8 cellular contexts compared by ENCODE assay signal in genomic region chr19:2840794-2841790, GRCh38. TPM values are rescaled to one million over a fixed set of nuclear protein-coding genes. Genes with fewer than 3 reads are reported as not detected.
A peak's percentile ranks its signal among the peaks of the same experiment; 100 is the strongest.
DNase-seq lines count a peak whose midpoint lies in the region; ATAC-seq and TF ChIP-seq lines count a peak whose summit lies in the region.

ZNF555 (plus strand) TSS chr19:2841475; CDS start chr19:2841573, 98 bp downstream.

- peak within 1 kb of the TSS; percentile 93 for H3K18ac ChIP-seq in trophoblast cell (ENCODE audit: low read length)

- ATAC-seq in HG02623 (IDR thresholded peaks at IDR 0.05; ENCODE audit: unreplicated experiment) = peak; percentile 93
- ATAC-seq in heart left ventricle = peak; percentile 98 to 99 (median 98)

- peak within 1 kb of the TSS; percentile 44 for H2BK120ac ChIP-seq in trophoblast cell (ENCODE audit: insufficient read depth, low read length, poor library complexity)

- no peak within 1 kb of the TSS for H2BK12ac ChIP-seq in trophoblast cell (ENCODE audit: low read length)

- intact Hi-C loops in adrenal gland (cut with DNase I) = no loop called here
- intact Hi-C loops in heart left ventricle (cut with DNase I) = loop anchor here in 3 of 10 donors (1.0 to 5.0 kb wide), 3 partner anchors 56 to 106 kb away; partner anchors contain the start of gene THOP1 (in 2 of the 3)
- intact Hi-C loops in transverse colon (cut with DNase I; ENCODE audit: low total_unique reads) = no loop called here

- peak within 1 kb of the TSS; percentile 84 for H3K4me2 ChIP-seq in trophoblast cell (ENCODE audit: low read length)

- H3K4me1 ChIP-seq in adrenal gland (replicated peaks in 1 of 2) (peaks cover 0 to 9% of the 10 kb centered on the region in 2 donors), heart left ventricle (peaks cover 0 to 28% (median 11%) of the 10 kb centered on the region in 12 donors), trophoblast cell (ENCODE audit: control insufficient read depth in 1 of 2, insufficient read depth in 2 of 2, low read length in 2 of 2) (peaks cover 3 to 4% of the 10 kb centered on the region in 2 experiments), transverse colon (peaks cover 4 to 19% (median 10%) of the 10 kb centered on the region in 4 donors)

- H3K4me3 ChIP-seq in GM12865 (ENCODE audit: low read depth, low read length) = peak within 1 kb of the TSS; percentile 81
- peak within 1 kb of the TSS; percentile 65 to 93 (median 79) for H3K4me3 ChIP-seq in adrenal gland
- peak within 1 kb of the TSS; percentile 60 to 97 (median 81) for H3K4me3 ChIP-seq in heart left ventricle
- H3K4me3 ChIP-seq in trophoblast cell (ENCODE audit: low read depth, low read length) = peak within 1 kb of the TSS; percentile 98
- peak within 1 kb of the TSS; percentile 69 to 99 (median 96) for H3K4me3 ChIP-seq in transverse colon

- peak within 1 kb of the TSS; percentile 92 for H3K9ac ChIP-seq in trophoblast cell (ENCODE audit: low read length)

- peak; percentile 100 for DNase-seq in GM12865 (ENCODE audit: low read depth)
- peak; percentile 93 for DNase-seq in NCI-H1105 (lab: John Stamatoyannopoulos, UW)
- DNase-seq in T follicular helper cell (ENCODE audit: low read depth) = peak; percentile 99
- DNase-seq in adrenal gland = peak; percentile 100
- DNase-seq in heart left ventricle = peak; percentile 99 to 100 (median 100)
- peak; percentile 100 for DNase-seq in trophoblast cell
- DNase-seq in transverse colon = peak; percentile 99

- TF ChIP-seq POLR2A in adrenal gland (IDR thresholded peaks at IDR 0.05) = peak; percentile 13 to 76
- TF ChIP-seq POLR2A in heart left ventricle (IDR thresholded peaks at IDR 0.05) = peak in 1 of 2 donors; percentile 62
- peak; percentile 40 for TF ChIP-seq POLR2A in transverse colon (IDR thresholded peaks at IDR 0.05)

- H2AFZ ChIP-seq in trophoblast cell (ENCODE audit: insufficient read depth, low read length, poor library complexity) = peak within 1 kb of the TSS; percentile 91

- H3K14ac ChIP-seq in trophoblast cell (ENCODE audit: low read length) = peak within 1 kb of the TSS; percentile 81

- no peak within 1 kb of the TSS for H3K23ac ChIP-seq in trophoblast cell (ENCODE audit: low read length)

- H2AK5ac ChIP-seq in trophoblast cell (ENCODE audit: low read length) = peak within 1 kb of the TSS; percentile 39

- 0 to 3% (median 0%) methylated on average over 17 to 106 of the region's 106 CpGs for WGBS in adrenal gland, 4 donors
- 0 to 1% (median 0%) methylated on average over 45 to 106 of the region's 106 CpGs for WGBS in heart left ventricle, 4 donors
- WGBS in trophoblast cell (ENCODE audit: extremely low coverage, insufficient coverage, insufficient read length) = no CpG with 5 or more reads among the region's 106 CpGs
- 0% methylated on average over 44 of the region's 106 CpGs; no CpG with 5 or more reads in 1 of the 2 donors for WGBS in transverse colon (ENCODE audit: low coverage in 1 of 2), 2 donors

- H3K27ac ChIP-seq in adrenal gland = peak within 1 kb of the TSS; percentile 18 to 91 (median 86)
- peak within 1 kb of the TSS; percentile 69 to 99 (median 94) for H3K27ac ChIP-seq in heart left ventricle
- H3K27ac ChIP-seq in trophoblast cell (ENCODE audit: low read depth, low read length) = peak within 1 kb of the TSS; percentile 63
- H3K27ac ChIP-seq in transverse colon = peak within 1 kb of the TSS; percentile 86 to 92 (median 90)

- peak; percentile 60 for TF ChIP-seq CTCF in GM12865 (IDR thresholded peaks at IDR 0.05; ENCODE audit: insufficient read depth, low read depth, low read length, missing control alignments)
- peak; percentile 31 to 68 (median 51) for TF ChIP-seq CTCF in adrenal gland (IDR thresholded peaks at IDR 0.05)
- TF ChIP-seq CTCF in heart left ventricle (IDR thresholded peaks at IDR 0.05) = peak; percentile 39 to 70 (median 56)
- peak; percentile 48 to 78 (median 53) for TF ChIP-seq CTCF in transverse colon (IDR thresholded peaks at IDR 0.05)

- H2BK5ac ChIP-seq in trophoblast cell (ENCODE audit: low read depth, low read length, poor library complexity) = peak within 1 kb of the TSS; percentile 90

- H3K4ac ChIP-seq in trophoblast cell (ENCODE audit: low read depth, low read length) = peak within 1 kb of the TSS; percentile 41

- peak within 1 kb of the TSS; percentile 91 for H4K12ac ChIP-seq in trophoblast cell (ENCODE audit: low read depth, low read length)

- H3K36me3 ChIP-seq in adrenal gland (replicated peaks in 1 of 2) (no peaks in the 10 kb centered on the region), heart left ventricle (peaks cover 0 to 13% (median 4%) of the 10 kb centered on the region in 9 donors), trophoblast cell (ENCODE audit: control insufficient read depth in 1 of 2, insufficient read depth in 2 of 2, low read length in 2 of 2) (peaks cover 2 to 3% of the 10 kb centered on the region in 2 experiments), transverse colon (no peaks in the 10 kb centered on the region)

- peaks cover 7% of the 10 kb centered on the region for H3K79me1 ChIP-seq in trophoblast cell (ENCODE audit: low read length)

- no peaks in the 10 kb centered on the region for H3K27me3 ChIP-seq in adrenal gland
- no peaks in the 10 kb centered on the region for H3K27me3 ChIP-seq in heart left ventricle
- no peaks in the 10 kb centered on the region for H3K27me3 ChIP-seq in trophoblast cell (ENCODE audit: insufficient read depth, low read length)
- H3K27me3 ChIP-seq in transverse colon = no peaks in the 10 kb centered on the region

- H3K9me3 ChIP-seq in adrenal gland (replicated peaks in 1 of 3) (peaks cover 0 to 32% (median 0%) of the 10 kb centered on the region in 3 donors), heart left ventricle (peaks cover 0 to 54% (median 23%) of the 10 kb centered on the region in 12 donors), trophoblast cell (ENCODE audit: insufficient read depth, low read depth, low read length) (peaks cover 10% of the 10 kb centered on the region), transverse colon (peaks cover 2 to 9% of the 10 kb centered on the region in 2 donors)

- H4K91ac ChIP-seq in trophoblast cell (ENCODE audit: low read depth, low read length) = peak within 1 kb of the TSS; percentile 88

- peak within 1 kb of the TSS; percentile 96 for H4K8ac ChIP-seq in trophoblast cell (ENCODE audit: low read depth, low read length)

- H3K79me2 ChIP-seq in trophoblast cell (ENCODE audit: control insufficient read depth, insufficient read depth, low read length, poor library complexity) = peaks cover 9% of the 10 kb centered on the region

- TF ChIP-seq EP300 in transverse colon (IDR thresholded peaks at IDR 0.05; ENCODE audit: low read depth) = no peak

- in situ Hi-C loops in transverse colon (cut with MboI; ENCODE audit: low pct_ligation_motif_present in 1 of 4, low pct_unique_long_range_greater_than_20kb in 1 of 4, low sequenced_read_pairs in 3 of 4) = no loop called here

RNA-seq across cellular contexts. Expression of gene ZNF555, which starts in this region (rescaled TPM):
- total RNA-seq in adrenal gland (1 to 10 TPM; 2.5 to 7.2 (median 6.0) TPM), heart left ventricle (10 to 100 TPM in 1 of 9 donors, 1 to 10 TPM in 8; 5.9 to 11.5 (median 8.2) TPM), transverse colon (1 to 10 TPM; 2.6 to 6.4 (median 3.9) TPM)
- polyA plus RNA-seq in adrenal gland (1 to 10 TPM; 1.9 to 5.7 (median 3.0) TPM), heart left ventricle (1 to 10 TPM; 2.7 to 3.8 TPM)
- 3.9 and 4.1 TPM in 2 replicates for polyA plus RNA-seq in trophoblast cell (2013)

Comparison
In these comparisons a context has a peak if more than half of its experiments do, and no peak if none do; other contexts are left out.
1. Peak in every context shown above with its lines: DNase-seq, ATAC-seq, H3K4me3 ChIP-seq and H3K27ac ChIP-seq.